ENCODE assay signal across 1 cellular context in genomic region chr20:57389695-57390603, GRCh38.
TF ChIP-seq lines count a peak whose summit lies in the region.

No MANE protein-coding gene starts in this region.

TF ChIP-seq in HepG2, 621 proteins besides CTCF, POLR2A, EP300 and RAD21 (continued from another document and continues in another):
- no peak for TF ChIP-seq DZIP1 (CRISPR knock-in tag; IDR thresholded peaks at IDR 0.05)
- no peak for TF ChIP-seq ONECUT2 (CRISPR knock-in tag; IDR thresholded peaks at IDR 0.05)
- TF ChIP-seq NR1H2 (CRISPR knock-in tag; IDR thresholded peaks at IDR 0.05; ENCODE audit: borderline replicate concordance, low read depth), result no peak
- no peak for TF ChIP-seq ARID5B (CRISPR knock-in tag; IDR thresholded peaks at IDR 0.05)
- TF ChIP-seq POGZ (CRISPR knock-in tag; IDR thresholded peaks at IDR 0.05), result peak; percentile 42; the same call in 1 of the 2 replicates
- peak; percentile 72 for TF ChIP-seq AGO1 (IDR thresholded peaks at IDR 0.05; ENCODE audit: low read depth, low read length, poor library complexity, severe bottlenecking)
- TF ChIP-seq ZNF709 (CRISPR knock-in tag; IDR thresholded peaks at IDR 0.05), result no peak
- TF ChIP-seq SAFB2 (CRISPR knock-in tag; IDR thresholded peaks at IDR 0.05; ENCODE audit: borderline replicate concordance, low read depth), result no peak
- 0 out of 2 replicates have a peak, but pooled peaks have one; percentile 51 for TF ChIP-seq LBX2 (CRISPR knock-in tag; IDR thresholded peaks at IDR 0.05; ENCODE audit: borderline replicate concordance)
- TF ChIP-seq ZNF605 (CRISPR knock-in tag; IDR thresholded peaks at IDR 0.05), result no peak
- TF ChIP-seq ZBTB4 (CRISPR knock-in tag; IDR thresholded peaks at IDR 0.05; ENCODE audit: borderline replicate concordance), result peak; percentile 73; the same call in 1 of the 2 replicates
- 0 out of 2 replicates have a peak, but pooled peaks have one; percentile 64 for TF ChIP-seq HNRNPL (IDR thresholded peaks at IDR 0.05; ENCODE audit: low read depth, low read length)
- no peak for TF ChIP-seq IRF1 (CRISPR knock-in tag; IDR thresholded peaks at IDR 0.05; ENCODE audit: low read depth)
- TF ChIP-seq HDAC1 (CRISPR knock-in tag; IDR thresholded peaks at IDR 0.05), result peak; percentile 55; the same call in 1 of the 2 replicates
- no peak for TF ChIP-seq SP140L (CRISPR knock-in tag; IDR thresholded peaks at IDR 0.05; ENCODE audit: borderline replicate concordance)
- TF ChIP-seq TSC22D2 (CRISPR knock-in tag; IDR thresholded peaks at IDR 0.05; ENCODE audit: borderline replicate concordance), result no peak
- peak; percentile 77; the same call in 1 of the 2 replicates for TF ChIP-seq ZNF75D (CRISPR knock-in tag; IDR thresholded peaks at IDR 0.05; ENCODE audit: borderline replicate concordance)
- 0 out of 2 replicates have a peak, but pooled peaks have one; percentile 4 for TF ChIP-seq PBX3 (CRISPR knock-in tag; IDR thresholded peaks at IDR 0.05; ENCODE audit: borderline replicate concordance)
- TF ChIP-seq ZBTB33 (CRISPR knock-in tag; IDR thresholded peaks at IDR 0.05), result peak; percentile 83
- 0 out of 2 replicates have a peak, but pooled peaks have one; percentile 43 for TF ChIP-seq ZIK1 (CRISPR knock-in tag; IDR thresholded peaks at IDR 0.05; ENCODE audit: borderline replicate concordance, low read depth)
- TF ChIP-seq MXD3 (CRISPR knock-in tag; IDR thresholded peaks at IDR 0.05), result 0 out of 2 replicates have a peak, but pooled peaks have one; percentile 54
- no peak for TF ChIP-seq ZNF792 (CRISPR knock-in tag; IDR thresholded peaks at IDR 0.05)
- no peak for TF ChIP-seq ZNF468 (CRISPR knock-in tag; IDR thresholded peaks at IDR 0.05)
- TF ChIP-seq FUBP1 (CRISPR knock-in tag; IDR thresholded peaks at IDR 0.05; ENCODE audit: borderline replicate concordance), result no peak
- TF ChIP-seq BCL6 (CRISPR knock-in tag; IDR thresholded peaks at IDR 0.05), result no peak
- TF ChIP-seq ZNF563 (CRISPR knock-in tag; IDR thresholded peaks at IDR 0.05), result peak; percentile 14; the same call in 1 of the 2 replicates
- TF ChIP-seq E2F5 (CRISPR knock-in tag; conservative IDR thresholded peaks at IDR 0.05), result 0 out of 2 replicates have a peak, but pooled peaks have one; percentile 27
- TF ChIP-seq FOXA3 (CRISPR knock-in tag; IDR thresholded peaks at IDR 0.05), result no peak
- no peak for TF ChIP-seq ZNF674 (CRISPR knock-in tag; IDR thresholded peaks at IDR 0.05; ENCODE audit: low read depth)
- TF ChIP-seq SNAPC5 (CRISPR knock-in tag; IDR thresholded peaks at IDR 0.05; ENCODE audit: borderline replicate concordance), result no peak
- no peak for TF ChIP-seq ZNF556 (CRISPR knock-in tag; IDR thresholded peaks at IDR 0.05; ENCODE audit: borderline replicate concordance)
- TF ChIP-seq JUND (CRISPR knock-in tag; IDR thresholded peaks at IDR 0.05), result no peak
- peak; percentile 46; the same call in 1 of the 2 replicates for TF ChIP-seq AHR (CRISPR knock-in tag; IDR thresholded peaks at IDR 0.05)
- TF ChIP-seq PHF8 (CRISPR knock-in tag; IDR thresholded peaks at IDR 0.05), result peak; percentile 18; the same call in 1 of the 2 replicates
- TF ChIP-seq ZFX (CRISPR knock-in tag; IDR thresholded peaks at IDR 0.05; ENCODE audit: low read depth), result peak; percentile 66
- no peak for TF ChIP-seq ZNF335 (CRISPR knock-in tag; IDR thresholded peaks at IDR 0.05)
- peak; percentile 86 for TF ChIP-seq ZBTB7A (CRISPR knock-in tag; IDR thresholded peaks at IDR 0.05)
- 0 out of 2 replicates have a peak, but pooled peaks have one; percentile 32 for TF ChIP-seq ZNF749 (CRISPR knock-in tag; IDR thresholded peaks at IDR 0.05; ENCODE audit: borderline replicate concordance)
